ENCODE assay signal across 7 cellular contexts in the genomic region with DNA sequence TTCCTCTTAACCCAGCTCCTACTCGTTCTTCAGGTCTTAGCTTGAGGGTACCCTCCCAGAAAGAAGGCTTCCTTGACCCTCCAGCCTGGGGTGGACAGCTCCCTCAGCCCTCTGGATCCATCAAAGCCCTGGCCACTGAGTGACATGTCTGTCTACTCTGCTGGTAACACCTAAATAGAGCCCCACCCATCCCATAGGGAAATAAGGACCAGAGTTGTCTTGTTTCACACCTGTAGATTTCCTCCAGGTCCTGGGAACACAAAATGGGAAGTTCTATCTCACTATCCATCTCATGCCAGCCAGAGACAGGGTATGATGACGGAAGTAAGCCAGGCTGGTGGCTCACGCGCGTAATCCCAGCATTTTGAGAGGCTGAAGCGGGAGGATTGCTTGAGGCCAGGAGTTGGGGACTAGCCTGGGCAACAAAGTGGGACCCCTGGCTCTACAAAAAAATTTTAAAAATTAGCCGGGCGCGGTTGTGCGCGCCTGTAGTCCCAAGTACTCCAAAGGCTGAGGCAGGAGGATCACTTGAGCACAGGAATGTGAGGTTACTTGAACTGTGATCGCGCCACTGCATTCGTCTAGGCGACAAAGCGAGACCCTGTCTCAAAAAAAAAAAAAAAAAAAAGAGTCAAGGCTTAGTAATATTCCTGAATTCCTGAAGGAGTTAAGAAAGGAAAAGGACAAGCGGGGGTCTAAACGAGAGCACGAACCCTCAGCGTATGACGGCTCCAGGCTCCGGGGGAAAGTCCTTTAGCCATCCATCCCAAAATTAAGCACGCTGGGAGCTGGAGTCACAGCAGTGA. TPM values are rescaled to one million over a fixed set of nuclear protein-coding genes. Genes with fewer than 3 reads are reported as not detected.
A peak's percentile ranks its signal among the peaks of the same experiment; 100 is the strongest.
DNase-seq lines count a peak whose midpoint lies in the region; ATAC-seq and TF ChIP-seq lines count a peak whose summit lies in the region.

No MANE protein-coding gene starts in this region.

- H3K27me3 Mint-ChIP-seq in T-helper 1 cell treated with Interleukin-12 subunit alpha and Interleukin-12 subunit beta and Interleukin-4 antibody, amounts not matched to agents 30 μg/mL and 1 μg/mL, for 36 hours (ENCODE audit: low read depth) = no peaks in the 10 kb centered on the region

- H3K4me2 ChIP-seq in neuronal stem cell (ENCODE audit: insufficient read depth, low read length, poor library complexity, severe bottlenecking) = peak overlapping the region; percentile 60

- TF ChIP-seq CTCF in HEK293 (tag by site-specific recombination; IDR thresholded peaks at IDR 0.05) (no peak), esophagus muscularis mucosa (IDR thresholded peaks at IDR 0.05) (no peak)

- POLR2A ChIA-PET in HEK293 (lab: Yijun Ruan, JAX) = interaction anchor here (0.7 to 2.5 kb wide), 11 partner anchors 16 to 126 kb away, joined by 3 to 17 read pairs (median 3); a partner anchor contains a TSS

- CTCF ChIA-PET in HEK293 (lab: Yijun Ruan, JAX) = interaction anchor here (0.6 to 5.3 kb wide), 47 partner anchors 8 to 847 kb away, joined by 3 to 120 read pairs (median 4); a partner anchor contains a TSS

- peaks cover 60% of the 10 kb centered on the region for H3K4me1 Mint-ChIP-seq in T-helper 1 cell treated with Interleukin-12 subunit alpha and Interleukin-12 subunit beta and Interleukin-4 antibody, amounts not matched to agents 30 μg/mL and 1 μg/mL, for 36 hours (ENCODE audit: low read depth)

- peak overlapping the region; percentile 98 for H3K4me3 Mint-ChIP-seq in T-helper 1 cell treated with Interleukin-12 subunit alpha and Interleukin-12 subunit beta and Interleukin-4 antibody, amounts not matched to agents 30 μg/mL and 1 μg/mL, for 36 hours

- H3K14ac ChIP-seq in neuronal stem cell (ENCODE audit: low read length) = no peak overlapping the region

- H3K4me3 ChIP-seq in HEK293 (ENCODE audit: low read depth, low read length) = peak overlapping the region; percentile 77
- peak overlapping the region; percentile 74 to 94 (median 78) for H3K4me3 ChIP-seq in esophagus muscularis mucosa
- peak overlapping the region; percentile 54 to 82 for H3K4me3 ChIP-seq in neuronal stem cell (ENCODE audit: low read length in 2 of 2)

- peaks cover 49% of the 10 kb centered on the region for H3K36me3 Mint-ChIP-seq in T-helper 1 cell treated with Interleukin-12 subunit alpha and Interleukin-12 subunit beta and Interleukin-4 antibody, amounts not matched to agents 30 μg/mL and 1 μg/mL, for 36 hours (ENCODE audit: low read depth)

- H3K9ac ChIP-seq in neuronal stem cell (ENCODE audit: low read depth, low read length, poor library complexity) = no peak overlapping the region

- no peak overlapping the region for H2BK12ac ChIP-seq in neuronal stem cell (ENCODE audit: low read length)

- peak overlapping the region; percentile 81 for H3K23ac ChIP-seq in neuronal stem cell (ENCODE audit: low read depth, low read length, poor library complexity)

- no peak for TF ChIP-seq POLR2A in esophagus muscularis mucosa (IDR thresholded peaks at IDR 0.05; ENCODE audit: low read depth)
- no peak for TF ChIP-seq POLR2A in GM18505 (IDR thresholded peaks at IDR 0.05; ENCODE audit: borderline replicate concordance, extremely low read depth, insufficient read depth, insufficient read length)

- no peak overlapping the region for H2BK120ac ChIP-seq in neuronal stem cell (ENCODE audit: low read depth, low read length)

- no peak overlapping the region for H4K8ac ChIP-seq in neuronal stem cell (ENCODE audit: low read depth, low read length)

- H2BK15ac ChIP-seq in neuronal stem cell (ENCODE audit: low read length) = no peak overlapping the region

- H3K27ac Mint-ChIP-seq in T-helper 1 cell treated with Interleukin-12 subunit alpha and Interleukin-12 subunit beta and Interleukin-4 antibody, amounts not matched to agents 30 μg/mL and 1 μg/mL, for 36 hours = peak overlapping the region; percentile 93

- intact Hi-C loops in esophagus muscularis mucosa (cut with DNase I) = loop anchor here (2.0 kb wide), 1 partner anchor 45 kb away; a partner anchor contains a TSS

- DNase-seq in esophagus muscularis mucosa (ENCODE audit: extremely low spot score) (no peak), neuronal stem cell (ENCODE audit: low spot score) (no peak)
- no peak for DNase-seq in activated CD4-positive, CD25-positive, alpha-beta regulatory T cell (lab: John Stamatoyannopoulos, UW)

- peaks cover 20% of the 10 kb centered on the region for H3K4me1 ChIP-seq in HEK293 (ENCODE audit: control insufficient read depth, insufficient read depth, low read length)
- peaks cover 30 to 50% (median 44%) of the 10 kb centered on the region in 4 donors for H3K4me1 ChIP-seq in esophagus muscularis mucosa
- peaks cover 0 to 8% of the 10 kb centered on the region in 2 donors for H3K4me1 ChIP-seq in neuronal stem cell (ENCODE audit: control insufficient read depth in 2 of 2, insufficient read depth in 1 of 2, low read depth in 1 of 2, low read length in 2 of 2)

- no peak for TF ChIP-seq EP300 in esophagus muscularis mucosa (IDR thresholded peaks at IDR 0.05)

- H3K36me3 ChIP-seq in HEK293 (ENCODE audit: control insufficient read depth in 2 of 2, insufficient read depth in 1 of 2, low read length in 2 of 2) = peaks cover 61 to 66% of the 10 kb centered on the region in 2 experiments
- H3K36me3 ChIP-seq in esophagus muscularis mucosa = peaks cover 32 to 60% (median 53%) of the 10 kb centered on the region in 4 donors
- peaks cover 31 to 65% of the 10 kb centered on the region in 2 donors for H3K36me3 ChIP-seq in neuronal stem cell (replicated peaks in 1 of 2; ENCODE audit: control insufficient read depth in 2 of 2, insufficient read depth in 2 of 2, low read length in 2 of 2)

- no peaks in the 10 kb centered on the region for H3K27me3 ChIP-seq in esophagus muscularis mucosa
- no peaks in the 10 kb centered on the region for H3K27me3 ChIP-seq in neuronal stem cell (ENCODE audit: control insufficient read depth in 3 of 3, insufficient read depth in 3 of 3, low read depth in 1 of 3, low read length in 3 of 3)

- H3K27ac ChIP-seq in HEK293 (ENCODE audit: extremely low read depth, low read depth, low read length) = peak overlapping the region; percentile 98
- peak overlapping the region; percentile 88 to 98 (median 95) for H3K27ac ChIP-seq in esophagus muscularis mucosa (replicated peaks in 1 of 4)
- peak overlapping the region; percentile 32 for H3K27ac ChIP-seq in neuronal stem cell (replicated peaks; ENCODE audit: low read length)

- H3K18ac ChIP-seq in neuronal stem cell (ENCODE audit: low read length) = no peak overlapping the region

- H3K9me3 Mint-ChIP-seq in T-helper 1 cell treated with Interleukin-12 subunit alpha and Interleukin-12 subunit beta and Interleukin-4 antibody, amounts not matched to agents 30 μg/mL and 1 μg/mL, for 36 hours = no peaks in the 10 kb centered on the region

- H3K9me3 ChIP-seq in HEK293 (ENCODE audit: control insufficient read depth, insufficient read depth, low read depth, low read length) (no peaks in the 10 kb centered on the region), esophagus muscularis mucosa (no peaks in the 10 kb centered on the region), neuronal stem cell (replicated peaks in 1 of 2; ENCODE audit: control insufficient read depth in 2 of 2, insufficient read depth in 1 of 2, low read depth in 1 of 2, low read length in 2 of 2) (no peaks in the 10 kb centered on the region)

- ATAC-seq in HG03521 (IDR thresholded peaks at IDR 0.05; ENCODE audit: unreplicated experiment) = no peak
- no peak for ATAC-seq in GM18505 (IDR thresholded peaks at IDR 0.05; ENCODE audit: unreplicated experiment)

- H3K79me1 ChIP-seq in neuronal stem cell (ENCODE audit: low read depth, low read length) = peaks cover 2% of the 10 kb centered on the region

- H3K4ac ChIP-seq in neuronal stem cell (ENCODE audit: low read length) = no peak overlapping the region

- H4K91ac ChIP-seq in neuronal stem cell (ENCODE audit: low read depth, low read length, poor library complexity) = no peak overlapping the region

- 11% methylated on average over 23 of the region's 23 CpGs for WGBS in esophagus muscularis mucosa
- no CpG with 5 or more reads among the region's 23 CpGs for WGBS in neuronal stem cell (ENCODE audit: extremely low coverage in 2 of 2, insufficient read length in 2 of 2, insufficient replicate concordance in 1 of 2), 2 donors

- peak overlapping the region; percentile 93 for H2AFZ ChIP-seq in neuronal stem cell (ENCODE audit: low read length)

- no peak overlapping the region for H2AK5ac ChIP-seq in neuronal stem cell (ENCODE audit: low read depth, low read length)

- H2BK5ac ChIP-seq in neuronal stem cell (ENCODE audit: low read length) = peak overlapping the region; percentile 77

TF ChIP-seq in HEK293, 187 proteins besides CTCF, POLR2A, EP300 and RAD21 (continues in another document):
- TF ChIP-seq IKZF3 (tag by site-specific recombination; IDR thresholded peaks at IDR 0.05) (peak; percentile 33), SCRT2 (tag by site-specific recombination; IDR thresholded peaks at IDR 0.05) (peak; percentile 84), ZNF146 (tag by site-specific recombination; IDR thresholded peaks at IDR 0.05) (peak; percentile 93)

RNA-seq across cellular contexts. Expression of a gene that starts 0.5 kb away (rescaled TPM):
- total RNA-seq in esophagus muscularis mucosa = 10 to 100 TPM; 11.6 to 21.2 (median 14.8) TPM
- polyA plus RNA-seq in neuronal stem cell (2013, experiment 1 of 2) = 21.6 TPM
- polyA plus RNA-seq in neuronal stem cell (2013, experiment 2 of 2) = 20.9 TPM

RNA-seq across cellular contexts. Expression of a gene that starts 44.3 kb away (rescaled TPM):
- 10 to 100 TPM; 29.8 to 52.4 (median 31.8) TPM for total RNA-seq in esophagus muscularis mucosa
- 6.1 TPM for polyA plus RNA-seq in neuronal stem cell (2013, experiment 1 of 2)
- 6.1 TPM for polyA plus RNA-seq in neuronal stem cell (2013, experiment 2 of 2)

RNA-seq across cellular contexts. Expression of a gene that starts 45.3 kb away (rescaled TPM):
- total RNA-seq in esophagus muscularis mucosa = 100 to 1,000 TPM; 148 to 207 (median 179) TPM
- 268 TPM for polyA plus RNA-seq in neuronal stem cell (2013, experiment 1 of 2)
- polyA plus RNA-seq in neuronal stem cell (2013, experiment 2 of 2) = 278 TPM

RNA-seq across cellular contexts. Expression of a gene that starts 54.5 kb away (rescaled TPM):
- total RNA-seq in esophagus muscularis mucosa = 1 to 10 TPM; 4.9 to 9.3 (median 6.9) TPM
- 6.5 TPM for polyA plus RNA-seq in neuronal stem cell (2013, experiment 1 of 2)
- 6.0 TPM for polyA plus RNA-seq in neuronal stem cell (2013, experiment 2 of 2)

Comparison
In these comparisons a context has a peak if more than half of its experiments do, and no peak if none do; other contexts are left out.
1. H3K27ac ChIP-seq: peak in every context shown above with its lines; median percentile 98 in HEK293; 95 in esophagus muscularis mucosa; 32 in neuronal stem cell.